In the genomic region with DNA sequence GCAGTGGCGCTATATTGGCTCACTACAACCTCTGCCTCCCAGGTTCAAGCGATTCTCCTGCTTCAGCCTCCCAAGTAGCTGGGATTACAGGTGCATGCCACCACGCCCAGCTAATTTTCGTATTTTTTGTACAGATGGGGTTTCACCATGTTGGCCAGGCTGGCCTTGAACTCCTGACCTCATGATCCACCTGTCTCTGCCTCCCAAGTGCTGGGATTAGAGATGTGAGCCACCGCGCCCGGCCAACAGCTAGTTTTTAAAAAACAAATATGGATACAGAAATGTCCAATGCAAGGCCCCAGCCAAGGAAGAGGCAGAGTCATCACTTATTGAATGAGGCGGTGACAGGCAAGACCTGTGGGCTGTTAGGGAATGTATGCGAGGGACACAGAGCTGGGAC, we compare ENCODE assay signal across 15 cellular contexts. TPM values are rescaled to one million over a fixed set of nuclear protein-coding genes. Genes with fewer than 3 reads are reported as not detected.
"Had no signal": no experiment of that assay in that cellular context is flagged by ENCODE, and none has a peak within 500 bp of the region (broad histone marks: within the 10 kb centered on the region; RNA-seq: fewer than 3 reads in every experiment).

No MANE protein-coding gene starts in this region.

RNA-seq across cellular contexts. Expression of a gene that starts 17.3 kb away (rescaled TPM):
- total RNA-seq: activated CD4-positive, alpha-beta memory T cell treated with anti-CD3 and anti-CD28 coated beads, Interleukin-2, amount 10 ng/mL, durations not matched to agents 7 days and 5 days; activated CD4-positive, alpha-beta T cell treated with anti-CD3 and anti-CD28 coated beads, Interleukin-2, amount 10 ng/mL, durations not matched to agents 7 days and 5 days; activated CD8-positive, alpha-beta T cell treated with anti-CD3 and anti-CD28 coated beads, Interleukin-2, amount 10 ng/mL, durations not matched to agents 7 days and 5 days; T-helper 1 cell treated with Interleukin-12 subunit alpha and Interleukin-12 subunit beta and Interleukin-4 antibody, amounts not matched to agents 30 ng/mL and 1 ng/mL, for 36 hours had no signal

RNA-seq across cellular contexts. Expression of a gene that starts 30.8 kb away (rescaled TPM):
- total RNA-seq: activated CD4-positive, alpha-beta memory T cell treated with anti-CD3 and anti-CD28 coated beads, Interleukin-2, amount 10 ng/mL, durations not matched to agents 7 days and 5 days; activated CD4-positive, alpha-beta T cell treated with anti-CD3 and anti-CD28 coated beads for 36 hours; activated CD4-positive, alpha-beta T cell treated with anti-CD3 and anti-CD28 coated beads, Interleukin-2, amount 10 ng/mL, durations not matched to agents 7 days and 5 days; activated CD8-positive, alpha-beta memory T cell treated with anti-CD3 and anti-CD28 coated beads, Interleukin-2, amount 10 ng/mL, durations not matched to agents 7 days and 5 days; activated CD8-positive, alpha-beta T cell treated with anti-CD3 and anti-CD28 coated beads, Interleukin-2, amount 10 ng/mL, durations not matched to agents 7 days and 5 days; activated naive CD8-positive, alpha-beta T cell treated with anti-CD3 and anti-CD28 coated beads, Interleukin-2, amount 10 ng/mL, durations not matched to agents 7 days and 5 days; activated T-cell treated with anti-CD3 and anti-CD28 coated beads, Interleukin-2, amount 50 U/mL, for 72 hours; activated T-helper 1 cell treated with anti-CD3 and anti-CD28 coated beads, Interleukin-12 subunit alpha, Interleukin-12 subunit beta, Interleukin-2, Interleukin-4 antibody, amounts not matched to agents 30 ng/mL and 10 ng/mL and 1 ng/mL, durations not matched to agents 14 hours and 24 hours and 36 hours; activated T-helper 17 cell treated with anti-CD3 and anti-CD28 coated beads, Interleukin-2, amount 50 U/mL, for 72 hours; ascending aorta; bronchial epithelial cell; T-cell; T-helper 1 cell treated with Interleukin-12 subunit alpha and Interleukin-12 subunit beta and Interleukin-4 antibody, amounts not matched to agents 30 ng/mL and 1 ng/mL, for 36 hours; T-helper 17 cell; T-helper 2 cell treated with Interferon-gamma antibody and Interleukin-4, amounts not matched to agents 100 ng/mL and 5 ng/mL, for 36 hours had no signal
